Comparison of ENCODE assay signal across 27 cellular contexts in the genomic region with DNA sequence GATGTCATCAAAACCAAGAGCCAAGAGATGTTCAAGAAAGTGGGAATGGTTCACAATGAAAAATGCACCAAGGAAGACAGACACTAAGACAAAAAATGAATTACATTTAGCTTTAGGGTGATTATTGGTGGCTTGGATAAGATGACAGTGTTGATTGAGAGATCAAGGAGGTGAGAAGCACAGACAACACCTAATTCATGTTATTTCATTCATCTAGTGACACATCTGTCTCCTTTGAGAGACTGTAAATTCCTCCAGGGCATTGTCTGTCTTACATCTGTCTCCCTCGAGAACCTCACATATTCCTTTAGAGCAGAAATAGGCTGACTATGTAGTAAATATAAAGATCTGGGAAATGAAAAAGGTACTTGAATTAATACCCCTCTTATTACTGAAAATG.
"Had no signal": no experiment of that assay in that cellular context is flagged by ENCODE, and none has a peak within 500 bp of the region (broad histone marks: within the 10 kb centered on the region; RNA-seq: fewer than 3 reads in every experiment).

No MANE protein-coding gene starts in this region.

- H3K36me3 ChIP-seq: esophagus squamous epithelium, gastrocnemius medialis, heart right ventricle, left lung, lower lobe of right lung had no signal

- H3K27ac Mint-ChIP-seq: mesothelial cell of epicardium had no signal

- FAIRE-seq: colon, endothelial cell of umbilical vein, islet of Langerhans, keratinocyte had no signal

- H3K9me3 ChIP-seq: esophagus squamous epithelium, gastrocnemius medialis, lower lobe of right lung, mucosa of descending colon had no signal

- H3K27ac ChIP-seq: coronary artery, dorsolateral prefrontal cortex, epithelial cell of prostate, esophagus squamous epithelium, gastrocnemius medialis, heart right ventricle, left lung, lower lobe of right lung had no signal

- H3K4me3 ChIP-seq: coronary artery, dorsolateral prefrontal cortex, esophagus squamous epithelium, gastrocnemius medialis, heart right ventricle, left lung, lower lobe of right lung, mucosa of descending colon had no signal

- H3K4me3 Mint-ChIP-seq: mesothelial cell of epicardium had no signal

- H3K4me1 ChIP-seq: esophagus squamous epithelium, gastrocnemius medialis, heart right ventricle, left lung, lower lobe of right lung had no signal

- H3K36me3 Mint-ChIP-seq: mesothelial cell of epicardium had no signal

- ATAC-seq: esophagus mucosa, gastrocnemius medialis, heart right ventricle, left cardiac atrium, left lung, left ventricle myocardium superior, lower lobe of right lung, mucosa of descending colon had no signal

- H3K4me1 Mint-ChIP-seq: mesothelial cell of epicardium had no signal

- H3K27me3 ChIP-seq: dorsolateral prefrontal cortex, esophagus squamous epithelium, gastrocnemius medialis, heart right ventricle, left lung had no signal

- DNase-seq: dermis blood vessel endothelial cell; dorsolateral prefrontal cortex; effector CD4-positive, alpha-beta T cell; effector memory CD4-positive, alpha-beta T cell; erythroblast; esophagus squamous epithelium; foreskin fibroblast; foreskin melanocyte; gastrocnemius medialis; glutamatergic neuron; head of caudate nucleus; heart right ventricle; hippocampal formation; left cardiac atrium; left lung; left ventricle myocardium superior; lower lobe of right lung; mesenchymal stem cell; mucosa of descending colon had no signal
